In the genomic region with DNA sequence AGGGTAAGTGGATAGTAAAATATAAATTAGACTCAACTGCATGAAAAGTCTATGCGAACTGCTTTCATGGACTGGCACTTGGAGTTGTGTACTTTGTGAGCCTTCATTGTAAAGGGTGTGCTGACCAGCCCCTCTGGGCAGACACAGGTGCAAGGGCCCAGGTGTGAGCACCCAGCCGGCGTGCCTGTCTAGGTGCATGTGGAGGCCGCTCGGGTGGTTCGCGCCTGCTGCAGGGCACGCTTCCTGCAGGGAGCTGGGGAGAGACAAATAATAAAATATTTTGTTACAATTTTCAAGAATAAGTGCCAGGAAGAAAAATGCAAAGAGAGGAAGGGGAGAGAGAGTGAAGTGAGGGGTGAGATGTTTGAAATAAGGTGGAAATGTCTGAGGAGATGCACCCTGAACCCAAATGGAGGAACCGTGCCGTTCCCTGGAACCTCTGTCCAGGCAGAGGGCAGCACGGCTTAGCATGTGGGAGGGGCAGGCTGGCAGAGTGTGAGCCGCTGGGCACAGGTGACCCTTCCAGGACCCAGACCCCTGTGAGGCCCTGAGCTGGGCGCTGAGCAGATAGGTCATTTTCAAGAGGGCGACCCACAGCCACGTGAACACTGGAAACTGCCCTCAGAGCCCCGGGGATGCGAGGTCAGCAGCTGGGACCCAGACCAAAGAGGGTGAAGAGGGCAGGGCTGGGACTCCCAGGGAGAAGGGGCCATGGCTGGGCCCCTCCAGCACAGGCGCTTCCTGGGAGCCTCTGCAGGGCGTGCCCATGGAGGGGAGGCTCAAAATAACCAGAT, we compare ENCODE assay signal across 21 cellular contexts. TPM values are rescaled to one million over a fixed set of nuclear protein-coding genes. Genes with fewer than 3 reads are reported as not detected.
DNase-seq lines count a peak whose midpoint lies in the region; ATAC-seq, FAIRE-seq and TF ChIP-seq lines count a peak whose summit lies in the region.
"Had no signal": no experiment of that assay in that cellular context is flagged by ENCODE, and none has a peak within 500 bp of the region (broad histone marks: within the 10 kb centered on the region; RNA-seq: fewer than 3 reads in every experiment).

No MANE protein-coding gene starts in this region.

- 94% methylated on average over 19 of the region's 19 CpGs for WGBS in K562 (ENCODE audit: insufficient coverage, low coverage, missing lambda C conversion rate)
- no CpG with 5 or more reads among the region's 19 CpGs for WGBS in neuronal stem cell (ENCODE audit: extremely low coverage in 2 of 2, insufficient read length in 2 of 2, insufficient replicate concordance in 1 of 2), 2 donors

- H3K4me3 ChIP-seq in K562 (no peak overlapping the region), neuronal stem cell (ENCODE audit: low read length in 2 of 2) (no peak overlapping the region), upper lobe of right lung (no peak overlapping the region), mucosa of descending colon (no peak overlapping the region)
- H3K4me3 ChIP-seq: A549, GM12878 had no signal

- no peak for TF ChIP-seq RAD21 in K562 (CRISPR knock-in tag; conservative IDR thresholded peaks at IDR 0.05 in 1 of 2, IDR thresholded peaks at IDR 0.05 in 1 of 2)

- no peaks in the 10 kb centered on the region for H3K9me1 ChIP-seq in K562 (ENCODE audit: control insufficient read depth, insufficient read depth, low read length)

- no peak overlapping the region for H4K8ac ChIP-seq in neuronal stem cell (ENCODE audit: low read depth, low read length)

- H3K79me1 ChIP-seq in neuronal stem cell (ENCODE audit: low read depth, low read length) = no peaks in the 10 kb centered on the region

- H3K4me1 ChIP-seq in K562 (replicated peaks in 1 of 2; ENCODE audit: control insufficient read depth in 2 of 2, insufficient read depth in 2 of 2, low read length in 2 of 2) = peaks cover 0 to 10% of the 10 kb centered on the region in 2 experiments; a peak in 2 of 5 replicates
- H3K4me1 ChIP-seq in neuronal stem cell (ENCODE audit: control insufficient read depth in 2 of 2, insufficient read depth in 1 of 2, low read depth in 1 of 2, low read length in 2 of 2) = peaks cover 0 to 17% of the 10 kb centered on the region in 2 donors
- no peaks in the 10 kb centered on the region for H3K4me1 ChIP-seq in upper lobe of right lung
- H3K4me1 ChIP-seq in mucosa of descending colon (ENCODE audit: low read depth) = peaks cover 6% of the 10 kb centered on the region
- H3K4me1 ChIP-seq: A549 had no signal

- H2AK5ac ChIP-seq in neuronal stem cell (ENCODE audit: low read depth, low read length) = peak overlapping the region; percentile 29

- peak overlapping the region; percentile 32 for H2BK120ac ChIP-seq in neuronal stem cell (ENCODE audit: low read depth, low read length)

- FAIRE-seq in K562 (lab: Jason Lieb, UNC) = no peak
- FAIRE-seq: A549, GM12878, GM19239, H1 had no signal

- no peak overlapping the region for H3K27ac ChIP-seq in K562 (ENCODE audit: extremely low read depth, low read depth, low read length)
- no peak overlapping the region for H3K27ac ChIP-seq in neuronal stem cell (replicated peaks; ENCODE audit: low read length)
- H3K27ac ChIP-seq in upper lobe of right lung = no peak overlapping the region
- H3K27ac ChIP-seq: 22Rv1, A549, C4-2B, HL-60 had no signal

- H3K27me3 Mint-ChIP-seq in activated CD4-positive, alpha-beta T cell treated with anti-CD3 and anti-CD28 coated beads, Interleukin-2, amount 10 ng/mL, durations not matched to agents 24 days and 14 days = no peaks in the 10 kb centered on the region
- H3K27me3 Mint-ChIP-seq: CD4-positive, alpha-beta T cell had no signal

- H3K9ac ChIP-seq in K562 (ENCODE audit: insufficient read depth in 1 of 2, low read depth in 2 of 2, low read length in 2 of 2) (peak overlapping the region in 1 of 2 experiments; percentile 15; a peak in 1 of 4 replicates), neuronal stem cell (ENCODE audit: low read depth, low read length, poor library complexity) (no peak overlapping the region)

- POLR2A ChIA-PET in K562 (lab: Yijun Ruan, JAX) = interaction anchor here (0.5 to 2.1 kb wide), 3 partner anchors 10 to 16 kb away, joined by 3 to 9 read pairs (median 3); no protein-coding TSS in a partner anchor

- no peaks in the 10 kb centered on the region for H3K4me1 Mint-ChIP-seq in activated CD4-positive, alpha-beta T cell treated with anti-CD3 and anti-CD28 coated beads, Interleukin-2, amount 10 ng/mL, durations not matched to agents 24 days and 14 days

- H3K4me3 Mint-ChIP-seq in activated CD4-positive, alpha-beta T cell treated with anti-CD3 and anti-CD28 coated beads, Interleukin-2, amount 10 ng/mL, durations not matched to agents 24 days and 14 days = no peak overlapping the region
- H3K4me3 Mint-ChIP-seq: CD4-positive, alpha-beta T cell; H9 had no signal

- DNase-seq in activated CD4-positive, alpha-beta T cell treated with anti-CD3 and anti-CD28 coated beads, Interleukin-2, amount 10 ng/mL, durations not matched to agents 24 days and 14 days = peak; percentile 40
- DNase-seq in activated CD4-positive, alpha-beta T cell treated with anti-CD3 and anti-CD28 coated beads, Interleukin-2, amount 50 U/mL, for 4 hours = no peak
- DNase-seq in K562 (ENCODE audit: extremely low read depth in 1 of 4, low spot score in 3 of 4) (no peak), neuronal stem cell (ENCODE audit: low spot score) (no peak), upper lobe of right lung (no peak), mucosa of descending colon (no peak), NCI-H2081 treated with DMSO at 0.1 percent for 48 hours (lab: John Stamatoyannopoulos, UW) (no peak)
- DNase-seq: AML-193; CD4-positive, alpha-beta T cell; DMS79 treated with DMSO at 0.1 percent for 48 hours; GF-D8; H9; IMR-90 had no signal

- intact Hi-C loops in activated CD4-positive, alpha-beta T cell treated with anti-CD3 and anti-CD28 coated beads, Interleukin-2, amount 10 ng/mL, durations not matched to agents 24 days and 14 days (cut with micrococcal nuclease) = no loop called here
- intact Hi-C loops in K562 (cut with micrococcal nuclease) (no loop called here), upper lobe of right lung (cut with DNase I) (no loop called here), mucosa of descending colon (cut with DNase I, micrococcal nuclease) (no loop called here)

- H3K23ac ChIP-seq in neuronal stem cell (ENCODE audit: low read depth, low read length, poor library complexity) = peak overlapping the region; percentile 48

- H3K79me2 ChIP-seq in K562 (ENCODE audit: control insufficient read depth, insufficient read depth, low read length) = no peaks in the 10 kb centered on the region

- no TSS peak for BruUV-seq in K562 (replicated peaks; lab: Mats Ljungman, UMichigan)

- peak overlapping the region; percentile 86 for H3K18ac ChIP-seq in neuronal stem cell (ENCODE audit: low read length)

- H3K9me3 Mint-ChIP-seq in activated CD4-positive, alpha-beta T cell treated with anti-CD3 and anti-CD28 coated beads, Interleukin-2, amount 10 ng/mL, durations not matched to agents 24 days and 14 days = no peaks in the 10 kb centered on the region
- H3K9me3 Mint-ChIP-seq: CD4-positive, alpha-beta T cell; H9 had no signal

- TF ChIP-seq EP300 in K562 (IDR thresholded peaks at IDR 0.05; ENCODE audit: low read length) = no peak

- peaks cover 3% of the 10 kb centered on the region for H3K36me3 Mint-ChIP-seq in activated CD4-positive, alpha-beta T cell treated with anti-CD3 and anti-CD28 coated beads, Interleukin-2, amount 10 ng/mL, durations not matched to agents 24 days and 14 days (ENCODE audit: low read depth)

- H3K36me3 ChIP-seq in K562 (ENCODE audit: control insufficient read depth, insufficient read depth, low read length) = peaks cover 35% of the 10 kb centered on the region; the same call in 1 of the 3 replicates
- H3K36me3 ChIP-seq in neuronal stem cell (replicated peaks in 1 of 2; ENCODE audit: control insufficient read depth in 2 of 2, insufficient read depth in 2 of 2, low read length in 2 of 2) = peaks cover 4 to 27% of the 10 kb centered on the region in 2 donors
- H3K36me3 ChIP-seq in upper lobe of right lung = peaks cover 5% of the 10 kb centered on the region
- H3K36me3 ChIP-seq in mucosa of descending colon (ENCODE audit: low read depth) = no peaks in the 10 kb centered on the region

- H4K91ac ChIP-seq in neuronal stem cell (ENCODE audit: low read depth, low read length, poor library complexity) = no peak overlapping the region

- H3K4me2 ChIP-seq in K562 (ENCODE audit: insufficient read depth, low read length) = no peak overlapping the region
- no peak overlapping the region for H3K4me2 ChIP-seq in neuronal stem cell (ENCODE audit: insufficient read depth, low read length, poor library complexity, severe bottlenecking)
- H3K4me2 ChIP-seq: A549 had no signal

- H3K14ac ChIP-seq in neuronal stem cell (ENCODE audit: low read length) = no peak overlapping the region

- H4K20me1 ChIP-seq in K562 (replicated peaks; ENCODE audit: control insufficient read depth, insufficient read depth, low read length) = no peaks in the 10 kb centered on the region

- no peak overlapping the region for H2BK12ac ChIP-seq in neuronal stem cell (ENCODE audit: low read length)

- no peak overlapping the region for H3K4ac ChIP-seq in neuronal stem cell (ENCODE audit: low read length)

- no peak overlapping the region for H3K27ac Mint-ChIP-seq in activated CD4-positive, alpha-beta T cell treated with anti-CD3 and anti-CD28 coated beads, Interleukin-2, amount 10 ng/mL, durations not matched to agents 24 days and 14 days
- H3K27ac Mint-ChIP-seq: CD4-positive, alpha-beta T cell had no signal

- no peak for TF ChIP-seq POLR2A in K562 (conservative IDR thresholded peaks at IDR 0.05)

- H3K9me3 ChIP-seq in K562 (replicated peaks; ENCODE audit: control insufficient read depth, insufficient read depth, low read depth, low read length) (no peaks in the 10 kb centered on the region), neuronal stem cell (replicated peaks in 1 of 2; ENCODE audit: control insufficient read depth in 2 of 2, insufficient read depth in 1 of 2, low read depth in 1 of 2, low read length in 2 of 2) (peaks cover 3 to 5% of the 10 kb centered on the region in 2 donors), upper lobe of right lung (no peaks in the 10 kb centered on the region), mucosa of descending colon (no peaks in the 10 kb centered on the region)
- H3K9me3 ChIP-seq: A549 had no signal

- in situ Hi-C loops in K562 (cut with MboI) = no loop called here

- peak overlapping the region; percentile 23 for H2BK15ac ChIP-seq in neuronal stem cell (ENCODE audit: low read length)

- TF ChIP-seq CTCF in K562 (IDR thresholded peaks at IDR 0.05 in 2 of 3, conservative IDR thresholded peaks at IDR 0.05 in 1 of 3; ENCODE audit: insufficient read depth in 2 of 3, low read depth in 1 of 3, low read length in 3 of 3) (no peak), upper lobe of right lung (IDR thresholded peaks at IDR 0.05) (no peak), mucosa of descending colon (IDR thresholded peaks at IDR 0.05) (no peak)

- CTCF ChIA-PET in K562 (lab: Yijun Ruan, JAX; ENCODE audit: low intra/inter-chr PET ratio) = no interaction called here

- H3K27me3 ChIP-seq in K562 (ENCODE audit: control insufficient read depth in 2 of 2, insufficient read depth in 2 of 2, low read length in 2 of 2) = no peaks in the 10 kb centered on the region
- no peaks in the 10 kb centered on the region for H3K27me3 ChIP-seq in neuronal stem cell (ENCODE audit: control insufficient read depth in 3 of 3, insufficient read depth in 3 of 3, low read depth in 1 of 3, low read length in 3 of 3)
- H3K27me3 ChIP-seq in upper lobe of right lung = no peaks in the 10 kb centered on the region

- no peak overlapping the region for H2AFZ ChIP-seq in K562 (ENCODE audit: low read depth, low read length)
- no peak overlapping the region for H2AFZ ChIP-seq in neuronal stem cell (ENCODE audit: low read length)

- H2BK5ac ChIP-seq in neuronal stem cell (ENCODE audit: low read length) = no peak overlapping the region

- no peak for ATAC-seq in K562
- peak; percentile 38 for ATAC-seq in upper lobe of right lung
- no peak for ATAC-seq in mucosa of descending colon
- ATAC-seq in GM18502 (IDR thresholded peaks at IDR 0.05; ENCODE audit: poor library complexity, unreplicated experiment) = no peak
- ATAC-seq: A549, GM12878 had no signal

RNA-seq across cellular contexts. Expression of gene RNF32, which starts 28.7 kb away (rescaled TPM):
- 2.3 and 2.4 TPM in 2 replicates for total RNA-seq in activated CD4-positive, alpha-beta T cell treated with anti-CD3 and anti-CD28 coated beads, Interleukin-2, amount 10 ng/mL, durations not matched to agents 24 days and 14 days
- total RNA-seq in K562 (2011; cell fraction: chromatin; rRNA removed; ENCODE audit: low replicate concordance) = 1.6 and 7.1 TPM in 2 replicates
- 1.3 and 1.8 TPM in 2 replicates for total RNA-seq in K562 (2011; cell fraction: nucleolus; rRNA removed)
- 2.5 and 5.6 TPM in 2 replicates for total RNA-seq in K562 (2011; cell fraction: nucleoplasm; rRNA removed)
- total RNA-seq in K562 (2014; rRNA removed) = 2.6 and 4.1 TPM in 2 replicates
- total RNA-seq in K562 (2014; rRNA removed; fragmentation: Illumina TruSeq; extraction: Trizol) = 4.7 and 5.9 TPM in 2 replicates
- total RNA-seq in K562 (2015; rRNA removed; fragmentation: Illumina TruSeq; extraction: Trizol) = 4.1 and 4.3 TPM in 2 replicates
- total RNA-seq in K562 (2021) = 3.9 and 4.6 TPM in 2 replicates
- 3.7 and 5.7 TPM in 2 replicates for polyA plus RNA-seq in K562 (2011; rRNA removed)
- 1.5 and 1.9 TPM in 2 replicates for polyA plus RNA-seq in K562 (2011; cell fraction: cytosol; rRNA removed)
- polyA plus RNA-seq in K562 (2011; cell fraction: nucleus; rRNA removed) = 4.2 and 6.4 TPM in 2 replicates
- 6.1 and 10.5 TPM in 2 replicates for polyA plus RNA-seq in K562 (2012)
- polyA plus RNA-seq in K562 (2014; fragmentation: Illumina TruSeq; extraction: Trizol) = 5.2 and 7.0 TPM in 2 replicates
- 1 to 10 TPM; 3.2 to 3.7 TPM for polyA plus RNA-seq in K562 (2014; fragmentation: Nextera tagmentation; extraction: Ambion mirVana)
- 5.2 and 5.3 TPM in 2 replicates for polyA plus RNA-seq in K562 (2014; rRNA removed)
- 1.8 and 2.7 TPM in 2 replicates for polyA minus RNA-seq in K562 (2011; rRNA and poly(A)+ RNA removed)
- 1.0 TPM in 1 of 2 replicates, not detected in the other for polyA minus RNA-seq in K562 (2011; cell fraction: cytosol; rRNA and poly(A)+ RNA removed)
- 1.8 and 2.4 TPM in 2 replicates for polyA minus RNA-seq in K562 (2011; cell fraction: nucleus; rRNA and poly(A)+ RNA removed)
- 4.8 TPM for polyA plus RNA-seq in neuronal stem cell (2013, experiment 1 of 2)
- polyA plus RNA-seq in neuronal stem cell (2013, experiment 2 of 2) = 5.2 TPM
- 1.9 TPM for total RNA-seq in upper lobe of right lung
- 1 to 10 TPM; 2.0 to 3.7 (median 3.5) TPM for total RNA-seq in mucosa of descending colon
